Comparison of ENCODE assay signal across 8 cellular contexts in the genomic region with DNA sequence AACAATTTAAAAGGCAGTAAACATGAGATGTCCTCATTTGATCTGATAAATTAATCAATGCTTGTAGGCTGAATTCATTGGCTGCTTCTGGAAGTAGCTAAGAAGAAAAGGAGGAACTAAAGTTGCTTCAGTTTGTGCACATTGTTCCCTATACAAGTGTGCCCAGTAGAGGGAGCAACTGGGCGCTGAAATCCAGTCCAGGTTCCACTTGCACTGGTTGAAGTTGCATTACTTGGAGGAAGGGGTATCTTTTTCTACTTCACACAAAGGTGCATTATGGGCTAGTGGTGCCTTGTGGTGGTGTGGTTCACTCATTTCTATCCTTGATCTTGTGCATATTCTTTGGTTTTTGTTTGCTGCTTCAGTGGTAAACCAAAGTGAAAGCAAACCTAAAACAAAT.
DNase-seq lines count a peak whose midpoint lies in the region; ATAC-seq and TF ChIP-seq lines count a peak whose summit lies in the region.

No MANE protein-coding gene starts in this region.

- 3 to 6% methylated on average over 1 of the region's 1 CpG for WGBS in sigmoid colon, 2 donors

- no peaks in the 10 kb centered on the region for H3K36me3 ChIP-seq in sigmoid colon

- H3K4me1 Mint-ChIP-seq in chondrocyte (ENCODE audit: low read depth), result no peaks in the 10 kb centered on the region

- TF ChIP-seq CTCF in AG10803 (conservative IDR thresholded peaks at IDR 0.05; ENCODE audit: low read length) (peak; percentile 77), GM12864 (IDR thresholded peaks at IDR 0.05; ENCODE audit: low read depth, low read length, missing control alignments) (peak; percentile 68), chondrocyte (IDR thresholded peaks at IDR 0.05) (peak; percentile 79), sigmoid colon (IDR thresholded peaks at IDR 0.05) (peak in 1 of 4 experiments; percentile 12)

- H3K36me3 Mint-ChIP-seq in chondrocyte (ENCODE audit: low read depth), result no peaks in the 10 kb centered on the region

- intact Hi-C loops in sigmoid colon (cut with DNase I), result no loop called here

- H3K4me3 Mint-ChIP-seq in chondrocyte (ENCODE audit: unreplicated experiment), result no peak overlapping the region

- H3K27ac Mint-ChIP-seq in chondrocyte (ENCODE audit: unreplicated experiment), result no peak overlapping the region

- DNase-seq in AG10803 (ENCODE audit: low read depth) (peak; percentile 25), GM12864 (ENCODE audit: low read depth) (peak; percentile 2), NCI-H460 (ENCODE audit: extremely low read depth, low read depth) (peak; percentile 41), chondrocyte (ENCODE audit: low spot score) (no peak), midbrain (lab: John Stamatoyannopoulos, UW) (peak; percentile 57), sigmoid colon (no peak)
- no peak for DNase-seq in stimulated activated naive CD4-positive, alpha-beta T cell (lab: John Stamatoyannopoulos, UW)

- TF ChIP-seq POLR2A in sigmoid colon (IDR thresholded peaks at IDR 0.05), result no peak

- no peak overlapping the region for H3K27ac ChIP-seq in sigmoid colon

- H3K27me3 ChIP-seq in sigmoid colon, result no peaks in the 10 kb centered on the region

- H3K4me3 ChIP-seq in AG10803 (ENCODE audit: low read length) (no peak overlapping the region), GM12864 (ENCODE audit: low read depth, low read length) (no peak overlapping the region), sigmoid colon (no peak overlapping the region)

- no peaks in the 10 kb centered on the region for H3K4me1 ChIP-seq in sigmoid colon

- peak; percentile 66 for ATAC-seq in HG02678 (IDR thresholded peaks at IDR 0.05; ENCODE audit: unreplicated experiment)

- no peak for TF ChIP-seq EP300 in sigmoid colon (IDR thresholded peaks at IDR 0.05)

- no peaks in the 10 kb centered on the region for H3K9me3 Mint-ChIP-seq in chondrocyte (ENCODE audit: low read depth)

- H3K27me3 Mint-ChIP-seq in chondrocyte (ENCODE audit: low read depth), result peaks cover 8% of the 10 kb centered on the region

- H3K9me3 ChIP-seq in sigmoid colon, result no peaks in the 10 kb centered on the region

Comparison
In these comparisons a context has a peak if more than half of its experiments do, and no peak if none do; other contexts are left out.
1. DNase-seq: peak in AG10803 (single experiment), GM12864 (single experiment), NCI-H460 (single experiment) and midbrain (single experiment); none in chondrocyte (single experiment), sigmoid colon (single experiment) and stimulated activated naive CD4-positive, alpha-beta T cell (0 of 6).